ENCODE assay signal across 8 cellular contexts in genomic region chr16:67447508-67448076, GRCh38. TPM values are rescaled to one million over a fixed set of nuclear protein-coding genes. Genes with fewer than 3 reads are reported as not detected.
A peak's percentile ranks its signal among the peaks of the same experiment; 100 is the strongest.
DNase-seq lines count a peak whose midpoint lies in the region; ATAC-seq and TF ChIP-seq lines count a peak whose summit lies in the region.

No MANE protein-coding gene starts in this region.

- no peaks in the 10 kb centered on the region for H3K4me1 ChIP-seq in foreskin keratinocyte

- DNase-seq in NCI-H2196 (lab: John Stamatoyannopoulos, UW; ENCODE audit: unreplicated experiment) (peak; percentile 7), NCI-H2196 treated with DMSO at 0.1 percent for 48 hours (lab: John Stamatoyannopoulos, UW; ENCODE audit: unreplicated experiment) (no peak), NOMO-1 treated with dmso at 0.1 percent for 144 hours (lab: John Stamatoyannopoulos, UW; ENCODE audit: unreplicated experiment) (peak; percentile 38), activated T-cell treated with anti-CD3 and anti-CD28 coated beads for 48 hours (ENCODE audit: low read depth) (peak; percentile 69), foreskin keratinocyte (no peak), NCI-H2227 treated with DMSO at 0.1 percent for 48 hours (lab: John Stamatoyannopoulos, UW) (no peak)
- DNase-seq in stimulated activated CD4-positive, alpha-beta T cell treated with anti-CD3 and anti-CD28 coated beads, Interleukin-12 subunit alpha, Interleukin-12 subunit beta, amount 100 ng/mL, for 4 hours, result peak; percentile 64

- H3K27ac ChIP-seq in foreskin keratinocyte, result no peak overlapping the region

- ATAC-seq in foreskin keratinocyte (peak; percentile 40), GM18907 (IDR thresholded peaks at IDR 0.05; ENCODE audit: unreplicated experiment) (no peak)

- no peaks in the 10 kb centered on the region for H3K27me3 ChIP-seq in foreskin keratinocyte

- TF ChIP-seq CTCF in foreskin keratinocyte (conservative IDR thresholded peaks at IDR 0.05), result peak; percentile 68

RNA-seq across cellular contexts. Expression of gene HSD11B2, which starts 16.7 kb away (rescaled TPM):
- 0.78 and 1.1 TPM in 2 replicates for total RNA-seq in foreskin keratinocyte
- polyA plus RNA-seq in foreskin keratinocyte, result 1.3 and 1.5 TPM in 2 replicates

RNA-seq across cellular contexts. Expression of gene ZDHHC1, which starts 31.3 kb away (rescaled TPM):
- total RNA-seq in foreskin keratinocyte, result 3.3 and 3.6 TPM in 2 replicates
- polyA plus RNA-seq in foreskin keratinocyte, result 3.2 and 3.9 TPM in 2 replicates

RNA-seq across cellular contexts. Expression of gene ATP6V0D1, which starts 33.4 kb away (rescaled TPM):
- total RNA-seq in foreskin keratinocyte, result 97.7 and 102 TPM in 2 replicates
- polyA plus RNA-seq in foreskin keratinocyte, result 114 and 119 TPM in 2 replicates

RNA-seq across cellular contexts. Expression of gene AGRP, which starts 35.8 kb away (rescaled TPM):
- total RNA-seq in foreskin keratinocyte, result not detected in 2 replicates
- polyA plus RNA-seq in foreskin keratinocyte, result not detected in 2 replicates

RNA-seq across cellular contexts. Expression of gene TPPP3, which starts 54.3 kb away (rescaled TPM):
- 0.07 TPM in 1 of 2 replicates, not detected in the other for total RNA-seq in foreskin keratinocyte
- 0.07 and 0.09 TPM in 2 replicates for polyA plus RNA-seq in foreskin keratinocyte

Comparison
In these comparisons a context has a peak if more than half of its experiments do, and no peak if none do; other contexts are left out.
1. DNase-seq: peak in NCI-H2196 (single experiment), NOMO-1 treated with dmso at 0.1 percent for 144 hours (single experiment), activated T-cell treated with anti-CD3 and anti-CD28 coated beads for 48 hours (single experiment) and stimulated activated CD4-positive, alpha-beta T cell treated with anti-CD3 and anti-CD28 coated beads, Interleukin-12 subunit alpha, Interleukin-12 subunit beta, amount 100 ng/mL, for 4 hours (single experiment); none in NCI-H2196 treated with DMSO at 0.1 percent for 48 hours (single experiment), foreskin keratinocyte (0 of 2) and NCI-H2227 treated with DMSO at 0.1 percent for 48 hours (single experiment).